22 cellular contexts compared by ENCODE assay signal in the genomic region with DNA sequence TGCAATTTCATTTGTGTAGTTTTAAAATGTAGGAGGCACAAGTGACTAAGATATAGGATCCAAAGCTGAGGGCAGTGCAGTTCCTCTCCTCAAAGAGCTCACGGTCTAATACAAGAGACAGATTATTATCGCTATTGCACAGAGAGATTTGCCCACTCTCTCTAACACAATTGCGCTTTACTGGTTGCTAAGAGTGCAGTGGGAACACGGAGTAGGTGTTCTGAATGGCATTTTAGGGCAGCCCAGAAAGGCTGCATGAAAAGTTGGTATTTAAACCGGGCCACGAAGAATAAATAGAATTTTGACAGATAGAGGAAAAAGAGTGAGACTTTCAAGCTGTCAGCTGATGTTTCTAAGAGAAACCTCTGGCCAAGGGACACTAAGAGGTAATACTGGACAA.
A peak's percentile ranks its signal among the peaks of the same experiment; 100 is the strongest.
DNase-seq lines count a peak whose midpoint lies in the region; ATAC-seq and TF ChIP-seq lines count a peak whose summit lies in the region.
"Had no signal": no experiment of that assay in that cellular context is flagged by ENCODE, and none has a peak within 500 bp of the region (broad histone marks: within the 10 kb centered on the region; RNA-seq: fewer than 3 reads in every experiment).

No MANE protein-coding gene starts in this region.

- peak overlapping the region; percentile 93 for H2BK120ac ChIP-seq in IMR-90 (ENCODE audit: low read depth, low read length)

- POLR2A ChIA-PET in AG04450 (lab: Yijun Ruan, JAX) (interaction anchor here (0.7 kb wide), 1 partner anchor 384 kb away, joined by 3 read pairs; no protein-coding TSS in a partner anchor), IMR-90 (lab: Charles Lee; ENCODE audit: unreplicated experiment) (no interaction called here)

- no peak overlapping the region for H3K4me2 ChIP-seq in IMR-90 (ENCODE audit: low read depth, low read length)
- H3K4me2 ChIP-seq in fibroblast of lung (ENCODE audit: extremely low read depth, insufficient read depth, low read length), result no peak overlapping the region
- H3K4me2 ChIP-seq in osteoblast (ENCODE audit: insufficient read depth, low read length), result peak overlapping the region; percentile 35
- H3K4me2 ChIP-seq: PC-9 had no signal

- peak overlapping the region; percentile 96 for H2BK20ac ChIP-seq in IMR-90 (ENCODE audit: low read depth, low read length)

- dilution Hi-C loops in IMR-90 (cut with HindIII; ENCODE audit: low sequenced_read_pairs, unreplicated experiment), result no loop called here

- no peaks in the 10 kb centered on the region for H3K27me3 ChIP-seq in AG04450 (ENCODE audit: control insufficient read depth, insufficient read depth, low read length)
- H3K27me3 ChIP-seq in IMR-90 (ENCODE audit: control insufficient read depth, insufficient read depth, low read length), result no peaks in the 10 kb centered on the region
- no peaks in the 10 kb centered on the region for H3K27me3 ChIP-seq in fibroblast of lung (ENCODE audit: control insufficient read depth, insufficient read depth, low read length)
- no peaks in the 10 kb centered on the region for H3K27me3 ChIP-seq in osteoblast (ENCODE audit: insufficient read depth, low read length)
- H3K27me3 ChIP-seq: SJCRH30 had no signal

- H4K5ac ChIP-seq in IMR-90 (ENCODE audit: low read depth, low read length), result peak overlapping the region; percentile 95; the same call in 1 of the 2 replicates

- H4K8ac ChIP-seq in IMR-90 (ENCODE audit: low read depth in 2 of 2, low read length in 2 of 2), result peak overlapping the region; percentile 61 to 70

- H3K79me2 ChIP-seq in fibroblast of lung (ENCODE audit: control insufficient read depth, insufficient read depth, low read length) (no peaks in the 10 kb centered on the region), osteoblast (ENCODE audit: insufficient read depth, low read length) (no peaks in the 10 kb centered on the region)

- peak overlapping the region; percentile 65 for H3K14ac ChIP-seq in IMR-90 (replicated peaks; ENCODE audit: low read depth, low read length)

- CTCF ChIA-PET in AG04450 (lab: Charles Lee) (interaction anchor here (0.5 to 0.8 kb wide), 3 partner anchors 170 to 589 kb away, joined by 3 to 7 read pairs (median 3); no protein-coding TSS in a partner anchor), IMR-90 (lab: Yijun Ruan, JAX) (no interaction called here)

- no peak for TF ChIP-seq RAD21 in IMR-90 (IDR thresholded peaks at IDR 0.05; ENCODE audit: low read length)

- H3K4me1 ChIP-seq in IMR-90 (ENCODE audit: control insufficient read depth, insufficient read depth, low read length) (peaks cover 23% of the 10 kb centered on the region), fibroblast of lung (ENCODE audit: control insufficient read depth, extremely low read depth, insufficient read depth, low read length) (peaks cover 30% of the 10 kb centered on the region), osteoblast (ENCODE audit: insufficient read depth, low read length) (peaks cover 80% of the 10 kb centered on the region)

- H3K9me3 ChIP-seq in AG04450 (ENCODE audit: control insufficient read depth, insufficient read depth, low read length) (no peaks in the 10 kb centered on the region), IMR-90 (ENCODE audit: control insufficient read depth, insufficient read depth, low read length) (no peaks in the 10 kb centered on the region), fibroblast of lung (ENCODE audit: control insufficient read depth, insufficient read depth, low read depth, low read length) (no peaks in the 10 kb centered on the region), osteoblast (ENCODE audit: low read depth, low read length) (no peaks in the 10 kb centered on the region)
- H3K9me3 ChIP-seq: SJCRH30 had no signal

- H2BK15ac ChIP-seq in IMR-90 (ENCODE audit: low read depth, low read length), result peak overlapping the region; percentile 72

- 74% methylated on average over 2 of the region's 6 CpGs; no CpG with 5 or more reads in 1 of the 2 experiments for WGBS in IMR-90 (ENCODE audit: extremely low coverage in 2 of 2, insufficient read length in 1 of 2), 2 experiments

- H2BK5ac ChIP-seq in IMR-90 (ENCODE audit: low read depth, low read length, poor library complexity, severe bottlenecking), result peak overlapping the region; percentile 61

- H3K18ac ChIP-seq in IMR-90 (ENCODE audit: low read depth, low read length), result peak overlapping the region; percentile 84

- ATAC-seq in IMR-90 (ENCODE audit: low read depth), result no peak
- no peak for ATAC-seq in HG03025 (IDR thresholded peaks at IDR 0.05; ENCODE audit: low FRiP score, unreplicated experiment)
- ATAC-seq in GM21515 (IDR thresholded peaks at IDR 0.05; ENCODE audit: unreplicated experiment), result no peak
- no peak for ATAC-seq in left cardiac atrium
- ATAC-seq: GM12878 had no signal

- no peaks in the 10 kb centered on the region for H4K20me1 ChIP-seq in IMR-90 (ENCODE audit: insufficient read depth, low read length)
- no peaks in the 10 kb centered on the region for H4K20me1 ChIP-seq in fibroblast of lung (ENCODE audit: control insufficient read depth, extremely low read depth, insufficient read depth, low read length)
- H4K20me1 ChIP-seq in osteoblast (ENCODE audit: insufficient read depth, low read length), result no peaks in the 10 kb centered on the region

- in situ Hi-C loops in IMR-90 (cut with MboI; ENCODE audit: low sequenced_read_pairs), result loop anchor here (10.0 kb wide), 1 partner anchor 372 kb away; no protein-coding TSS in a partner anchor

- H4K91ac ChIP-seq in IMR-90 (ENCODE audit: insufficient read depth, low read depth, low read length), result peak overlapping the region; percentile 89

- H2AK9ac ChIP-seq in IMR-90 (replicated peaks; ENCODE audit: low read depth, low read length, poor library complexity), result peak overlapping the region; percentile 35

- TF ChIP-seq POLR2A in IMR-90 (IDR thresholded peaks at IDR 0.05; ENCODE audit: low read depth, low read length), result no peak

- no peak overlapping the region for H3K4me3 ChIP-seq in AG04450 (ENCODE audit: low read depth, low read length)
- H3K4me3 ChIP-seq in IMR-90 (ENCODE audit: insufficient read depth, low read depth, low read length), result no peak overlapping the region
- no peak overlapping the region for H3K4me3 ChIP-seq in fibroblast of lung (replicated peaks in 1 of 4; ENCODE audit: control extremely low read depth in 1 of 4, insufficient read depth in 1 of 4, low read depth in 3 of 4, low read length in 4 of 4)
- no peak overlapping the region for H3K4me3 ChIP-seq in osteoblast (ENCODE audit: insufficient read depth, low read length)
- H3K4me3 ChIP-seq: GM12878, PC-9, SJCRH30 had no signal

- peak overlapping the region; percentile 63 for H3K27ac ChIP-seq in AG04450 (ENCODE audit: low read depth, low read length)
- H3K27ac ChIP-seq in IMR-90 (ENCODE audit: insufficient read depth, low read length), result peak overlapping the region; percentile 23; the same call in 1 of the 2 replicates
- peak overlapping the region; percentile 67 for H3K27ac ChIP-seq in fibroblast of lung (ENCODE audit: insufficient read depth, low read length)
- H3K27ac ChIP-seq in osteoblast (ENCODE audit: low read depth, low read length), result peak overlapping the region; percentile 70
- H3K27ac ChIP-seq: PC-9, SJCRH30 had no signal

- H3K9me1 ChIP-seq in IMR-90 (ENCODE audit: insufficient read depth, low read length), result peaks cover 8% of the 10 kb centered on the region; the same call in 1 of the 2 replicates

- TF ChIP-seq CTCF in AG04450 (IDR thresholded peaks at IDR 0.05; ENCODE audit: low read depth, low read length) (no peak), IMR-90 (conservative IDR thresholded peaks at IDR 0.05; ENCODE audit: low read depth, low read length) (no peak), fibroblast of lung (conservative IDR thresholded peaks at IDR 0.05 in 1 of 2, IDR thresholded peaks at IDR 0.05 in 1 of 2; ENCODE audit: low read depth in 1 of 2, low read length in 2 of 2) (no peak), osteoblast (IDR thresholded peaks at IDR 0.05; ENCODE audit: extremely low read depth, low read depth, low read length) (no peak)

- intact Hi-C loops in IMR-90 (cut with micrococcal nuclease) (loop anchor here (5.0 to 10.0 kb wide), 2 partner anchors 51 to 168 kb away; no protein-coding TSS in a partner anchor), left cardiac atrium (cut with DNase I) (no loop called here)

- peaks cover 9 to 28% of the 10 kb centered on the region in 2 experiments for H3K79me1 ChIP-seq in IMR-90 (ENCODE audit: low read depth in 1 of 2, low read length in 2 of 2)

- H3K23ac ChIP-seq in IMR-90 (ENCODE audit: low read depth, low read length), result peak overlapping the region; percentile 89

- peak overlapping the region; percentile 21; the same call in 1 of the 2 replicates for H3K56ac ChIP-seq in IMR-90 (ENCODE audit: extremely low read depth, insufficient read depth, low read length)

- H2AFZ ChIP-seq in IMR-90 (replicated peaks; ENCODE audit: low read length, poor library complexity) (no peak overlapping the region), fibroblast of lung (ENCODE audit: low read length) (no peak overlapping the region), osteoblast (ENCODE audit: low read length) (no peak overlapping the region)
- H2AFZ ChIP-seq: PC-9 had no signal

- H3K36me3 ChIP-seq in IMR-90 (ENCODE audit: control insufficient read depth, insufficient read depth, low read length), result peaks cover 7% of the 10 kb centered on the region
- H3K36me3 ChIP-seq in fibroblast of lung (ENCODE audit: control insufficient read depth, insufficient read depth, low read length), result no peaks in the 10 kb centered on the region
- H3K36me3 ChIP-seq in osteoblast (ENCODE audit: insufficient read depth, low read length), result peaks cover 7% of the 10 kb centered on the region
- H3K36me3 ChIP-seq: SJCRH30 had no signal

- no peak for DNase-seq in AG04450 (ENCODE audit: low read depth, low spot score)
- DNase-seq in IMR-90, result no peak
- no peak for DNase-seq in fibroblast of lung (ENCODE audit: low read depth in 2 of 2)
- no peak for DNase-seq in osteoblast (ENCODE audit: insufficient read length, low spot score, missing footprints)
- DNase-seq in stimulated activated CD4-positive, alpha-beta T cell treated with anti-CD3 and anti-CD28 coated beads, Interleukin-4, amount 100 ng/mL, for 24 hours, result no peak
- no peak for DNase-seq in left cardiac atrium
- DNase-seq: C1 segment of cervical spinal cord; CD4-positive, alpha-beta memory T cell; COR-L47; DMS53; H9; KG1; MM.1S; NCI-H2029; NCI-H446; NCI-H524 treated with DMSO at 0.1 percent for 48 hours; NCI-H774; PC-9; SJCRH30 had no signal

- H2AK5ac ChIP-seq in IMR-90 (ENCODE audit: low read depth, low read length), result peak overlapping the region; percentile 92

- peak overlapping the region; percentile 92 for H3K4ac ChIP-seq in IMR-90 (ENCODE audit: low read depth, low read length)

- no TSS peak for BruUV-seq in IMR-90 (replicated peaks; lab: Mats Ljungman, UMichigan)

- H3K9ac ChIP-seq in IMR-90 (ENCODE audit: low read depth, low read length), result no peak overlapping the region; the same call in 1 of the 2 replicates
- no peak overlapping the region for H3K9ac ChIP-seq in fibroblast of lung (ENCODE audit: insufficient read depth, low read length)

TF ChIP-seq in IMR-90, 13 proteins besides CTCF, POLR2A, EP300 and RAD21:
- TF ChIP-seq MAZ (IDR thresholded peaks at IDR 0.05; ENCODE audit: borderline replicate concordance, low read depth, low read length), result no peak
- no peak for TF ChIP-seq MAFK (IDR thresholded peaks at IDR 0.05; ENCODE audit: low read depth, low read length)
- TF ChIP-seq CHD1 (IDR thresholded peaks at IDR 0.05; ENCODE audit: low read depth, low read length), result no peak
